ENCODE assay signal across 8 cellular contexts in genomic region chr17:39754958-39755549, GRCh38. TPM values are rescaled to one million over a fixed set of nuclear protein-coding genes. Genes with fewer than 3 reads are reported as not detected.
DNase-seq lines count a peak whose midpoint lies in the region; ATAC-seq and TF ChIP-seq lines count a peak whose summit lies in the region.

No MANE protein-coding gene starts in this region.

- peak overlapping the region; percentile 86 to 94 (median 90) for H3K4me3 Mint-ChIP-seq in IgD-negative memory B cell

- H3K4me1 ChIP-seq in body of pancreas (peaks cover 36% of the 10 kb centered on the region), lower lobe of right lung (peaks cover 25% of the 10 kb centered on the region), tibial artery (peaks cover 0 to 21% (median 13%) of the 10 kb centered on the region in 4 donors)

- H3K27ac ChIP-seq in AG04450 (ENCODE audit: low read depth, low read length) (peak overlapping the region; percentile 11), body of pancreas (peak overlapping the region; percentile 79 to 93 (median 84)), lower lobe of right lung (peak overlapping the region; percentile 97), tibial artery (peak overlapping the region; percentile 76 to 90)

- no peaks in the 10 kb centered on the region for H3K36me3 ChIP-seq in body of pancreas (replicated peaks in 1 of 2; ENCODE audit: insufficient read depth in 1 of 2, low read depth in 2 of 2)
- no peaks in the 10 kb centered on the region for H3K36me3 ChIP-seq in lower lobe of right lung
- H3K36me3 ChIP-seq in tibial artery, result no peaks in the 10 kb centered on the region

- CTCF ChIA-PET in AG04450 (lab: Charles Lee), result interaction anchor here (2.5 kb wide), 1 partner anchor 133 kb away, joined by 11 read pairs; no protein-coding TSS in a partner anchor

- H3K36me3 Mint-ChIP-seq in IgD-negative memory B cell, result peaks cover 8% of the 10 kb centered on the region

- H3K4me3 ChIP-seq in AG04450 (ENCODE audit: low read depth, low read length) (peak overlapping the region; percentile 72), body of pancreas (peak overlapping the region; percentile 10 to 55), lower lobe of right lung (peak overlapping the region; percentile 61), tibial artery (peak overlapping the region; percentile 72 to 78)

- H3K27ac Mint-ChIP-seq in IgD-negative memory B cell, result peak overlapping the region; percentile 98 to 100 (median 100)

- TF ChIP-seq POLR2A in body of pancreas (IDR thresholded peaks at IDR 0.05), result no peak

- peaks cover 20% of the 10 kb centered on the region for H3K27me3 ChIP-seq in AG04450 (ENCODE audit: control insufficient read depth, insufficient read depth, low read length)
- no peaks in the 10 kb centered on the region for H3K27me3 ChIP-seq in body of pancreas
- H3K27me3 ChIP-seq in lower lobe of right lung (ENCODE audit: low read depth), result no peaks in the 10 kb centered on the region
- peaks cover 0 to 14% of the 10 kb centered on the region in 2 donors for H3K27me3 ChIP-seq in tibial artery

- TF ChIP-seq CTCF in AG04450 (IDR thresholded peaks at IDR 0.05; ENCODE audit: low read depth, low read length), result no peak
- TF ChIP-seq CTCF in body of pancreas (IDR thresholded peaks at IDR 0.05), result no peak
- TF ChIP-seq CTCF in lower lobe of right lung (IDR thresholded peaks at IDR 0.05), result no peak
- no peak for TF ChIP-seq CTCF in tibial artery (IDR thresholded peaks at IDR 0.05)

- H3K9me3 Mint-ChIP-seq in IgD-negative memory B cell, result no peaks in the 10 kb centered on the region

- POLR2A ChIA-PET in AG04450 (lab: Yijun Ruan, JAX), result interaction anchor here (0.6 to 1.5 kb wide), 3 partner anchors 8 to 270 kb away, joined by 3 to 4 read pairs (median 4); partner anchors contain the start of gene PSMD3

- no peak for ATAC-seq in body of pancreas
- ATAC-seq in lower lobe of right lung, result peak; percentile 3 to 14
- ATAC-seq in HG02973 (IDR thresholded peaks at IDR 0.05; ENCODE audit: unreplicated experiment), result no peak

- intact Hi-C loops in body of pancreas (cut with DNase I) (loop anchor here (5.0 kb wide), 1 partner anchor 143 kb away; no protein-coding TSS in a partner anchor), lower lobe of right lung (cut with DNase I) (no loop called here), tibial artery (cut with DNase I; ENCODE audit: low total_unique reads) (loop anchor here (1.0 to 10.0 kb wide), 2 partner anchors 133 to 220 kb away; no protein-coding TSS in a partner anchor)

- H3K9me3 ChIP-seq in AG04450 (ENCODE audit: control insufficient read depth, insufficient read depth, low read length), result no peaks in the 10 kb centered on the region
- H3K9me3 ChIP-seq in body of pancreas, result no peaks in the 10 kb centered on the region
- no peaks in the 10 kb centered on the region for H3K9me3 ChIP-seq in lower lobe of right lung
- H3K9me3 ChIP-seq in tibial artery, result no peaks in the 10 kb centered on the region

- DNase-seq in AG04450 (ENCODE audit: low read depth, low spot score) (no peak), body of pancreas (no peak), lower lobe of right lung (no peak), tibial artery (peak in 1 of 2 donors; percentile 68), hepatic stellate cell (ENCODE audit: low spot score) (no peak), GM19238 (ENCODE audit: insufficient read length, low spot score) (no peak)

- H3K4me1 Mint-ChIP-seq in IgD-negative memory B cell, result peaks cover 48 to 57% (median 51%) of the 10 kb centered on the region in 3 donors

- WGBS in body of pancreas, 2 donors, result 37 to 61% methylated on average over 12 to 18 of the region's 21 CpGs

- H3K27me3 Mint-ChIP-seq in IgD-negative memory B cell, result peaks cover 2% of the 10 kb centered on the region

RNA-seq across cellular contexts. Expression of gene GRB7, which starts 17.3 kb away (rescaled TPM):
- 0.05 and 0.14 TPM in 2 replicates for polyA plus RNA-seq in AG04450 (2011; rRNA removed)
- polyA minus RNA-seq in AG04450 (2011; rRNA and poly(A)+ RNA removed), result 0.14 TPM in 1 of 2 replicates, not detected in the other
- not detected for polyA plus RNA-seq in IgD-negative memory B cell
- total RNA-seq in body of pancreas, result 10 to 100 TPM; 25.4 to 39.9 TPM
- 34.5 TPM for total RNA-seq in lower lobe of right lung

RNA-seq across cellular contexts. Expression of gene MIEN1, which starts 24.7 kb away (rescaled TPM):
- polyA plus RNA-seq in AG04450 (2011; rRNA removed), result 31.9 and 45.4 TPM in 2 replicates
- 13.2 and 17.8 TPM in 2 replicates for polyA minus RNA-seq in AG04450 (2011; rRNA and poly(A)+ RNA removed)
- 113 TPM for polyA plus RNA-seq in IgD-negative memory B cell
- total RNA-seq in body of pancreas, result 10 to 100 TPM; 79.1 to 98.2 TPM
- 46.4 TPM for total RNA-seq in lower lobe of right lung

RNA-seq across cellular contexts. Expression of gene ERBB2, which starts 55.2 kb away (rescaled TPM):
- polyA plus RNA-seq in AG04450 (2011; rRNA removed) (21.2 and 27.9 TPM in 2 replicates), IgD-negative memory B cell (0.79 TPM)
- 55.9 and 94.5 TPM in 2 replicates for polyA minus RNA-seq in AG04450 (2011; rRNA and poly(A)+ RNA removed)
- total RNA-seq in body of pancreas (10 to 100 TPM; 52.4 to 65.3 TPM), lower lobe of right lung (96.1 TPM)

Comparison
In these comparisons a context has a peak if more than half of its experiments do, and no peak if none do; other contexts are left out.
1. H3K27ac ChIP-seq: peak in every context shown above with its lines; median percentile 97 in lower lobe of right lung; 84 in body of pancreas; 83 in tibial artery; 11 in AG04450.
2. ATAC-seq: peak in lower lobe of right lung (2 of 2); none in body of pancreas (single experiment) and HG02973 (single experiment).
3. Peak in every context shown above with its lines, with median percentiles within 50 percentile points of each other: H3K4me3 ChIP-seq.